In the genomic region with DNA sequence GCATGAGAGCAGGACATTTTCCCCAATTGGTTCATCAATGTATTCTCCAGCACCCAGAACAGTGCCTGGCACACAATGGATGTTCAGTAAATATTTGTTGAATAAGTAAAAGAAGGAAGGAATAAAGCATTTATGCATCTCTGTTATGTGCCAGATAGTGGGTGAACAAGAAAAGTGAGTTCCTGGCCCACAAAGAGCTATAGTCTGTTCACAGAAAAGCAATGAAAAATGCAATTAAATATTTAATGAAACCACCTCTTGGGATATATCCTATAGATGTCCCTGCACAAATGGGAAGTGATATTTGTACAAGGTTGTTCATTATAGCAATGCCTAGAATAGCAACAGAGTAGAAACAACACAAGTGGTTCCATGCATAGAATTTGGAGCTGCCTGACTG, we compare ENCODE assay signal across 29 cellular contexts. TPM values are rescaled to one million over a fixed set of nuclear protein-coding genes. Genes with fewer than 3 reads are reported as not detected.
"Had no signal": no experiment of that assay in that cellular context is flagged by ENCODE, and none has a peak within 500 bp of the region (broad histone marks: within the 10 kb centered on the region; RNA-seq: fewer than 3 reads in every experiment).

No MANE protein-coding gene starts in this region.

- H3K27ac Mint-ChIP-seq: dendritic cell treated with granulocyte-macrophage colony-stimulating factor and Interleukin-4, amounts not matched to agents 40 ng/mL and 50 ng/mL, for 4 days; endodermal cell; mesothelial cell of epicardium; naive thymus-derived CD4-positive, alpha-beta T cell; nephron; neural progenitor cell; stimulated activated memory B cell treated with anti-CD40 and anti-IgM and Interleukin-4, amounts not matched to agents 10 μg/mL and 1 μg/mL and 100 μg/mL, for 72 hours had no signal

- H3K4me1 ChIP-seq: colonic mucosa, gastrocnemius medialis, neural progenitor cell, psoas muscle, sigmoid colon, testis, tibial nerve, upper lobe of right lung, uterus had no signal

- H2AFZ ChIP-seq: neural progenitor cell had no signal

- H3K36me3 ChIP-seq: colonic mucosa, gastrocnemius medialis, left lung, neural progenitor cell, ovary, sigmoid colon, tibial nerve, upper lobe of right lung, uterus had no signal

- H3K27ac ChIP-seq: colonic mucosa, gastrocnemius medialis, left lung, neural progenitor cell, ovary, psoas muscle, sigmoid colon, testis, tibial nerve, upper lobe of right lung, uterus had no signal

- H3K9me3 ChIP-seq: colonic mucosa, gastrocnemius medialis, left lung, mucosa of descending colon, ovary, psoas muscle, sigmoid colon, testis, tibial nerve, upper lobe of right lung, uterus had no signal

- H3K4me3 ChIP-seq: colonic mucosa, gastrocnemius medialis, left lung, mucosa of descending colon, neural progenitor cell, ovary, psoas muscle, sigmoid colon, testis, tibial nerve, upper lobe of right lung, uterus had no signal

- H3K9me3 Mint-ChIP-seq: dendritic cell treated with granulocyte-macrophage colony-stimulating factor and Interleukin-4, amounts not matched to agents 40 ng/mL and 50 ng/mL, for 4 days; endodermal cell; nephron; stimulated activated memory B cell treated with anti-CD40 and anti-IgM and Interleukin-4, amounts not matched to agents 10 μg/mL and 1 μg/mL and 100 μg/mL, for 72 hours had no signal

- H3K4me2 ChIP-seq: neural progenitor cell had no signal

- H3K4me3 Mint-ChIP-seq: dendritic cell treated with granulocyte-macrophage colony-stimulating factor and Interleukin-4, amounts not matched to agents 40 ng/mL and 50 ng/mL, for 4 days; endodermal cell; mesothelial cell of epicardium; naive thymus-derived CD4-positive, alpha-beta T cell; nephron; neural progenitor cell; stimulated activated memory B cell treated with anti-CD40 and anti-IgM and Interleukin-4, amounts not matched to agents 10 μg/mL and 1 μg/mL and 100 μg/mL, for 72 hours had no signal

- ATAC-seq: gastrocnemius medialis; left lung; mucosa of descending colon; naive thymus-derived CD4-positive, alpha-beta T cell; psoas muscle; right cardiac atrium; stimulated activated memory B cell treated with anti-CD40 and anti-IgM and Interleukin-4, amounts not matched to agents 10 μg/mL and 1 μg/mL and 100 μg/mL, for 72 hours; stimulated activated naive CD8-positive, alpha-beta T cell treated with anti-CD3 and anti-CD28 coated beads, Interleukin-15, Interleukin-2, amounts not matched to agents 100 U/mL and 50 U/mL, for 24 hours; upper lobe of right lung had no signal

- DNase-seq: colonic mucosa; effector CD8-positive, alpha-beta T cell; endodermal cell; gastrocnemius medialis; head of caudate nucleus; left lung; mesenchymal stem cell; mucosa of descending colon; naive thymus-derived CD4-positive, alpha-beta T cell; nucleus accumbens; ovary; posterior cingulate gyrus; psoas muscle; right cardiac atrium; sigmoid colon; stimulated activated CD4-positive, alpha-beta T cell treated with anti-CD3 and anti-CD28 coated beads, Interleukin-4, amount 100 ng/mL, for 4 hours; stimulated activated naive CD8-positive, alpha-beta T cell treated with anti-CD3 and anti-CD28 coated beads, Interleukin-15, Interleukin-2, amounts not matched to agents 100 U/mL and 50 U/mL, for 24 hours; substantia nigra; testis; upper lobe of right lung; uterus had no signal

- FAIRE-seq: keratinocyte had no signal

- H3K9ac ChIP-seq: neural progenitor cell had no signal

- H3K36me3 Mint-ChIP-seq: mesothelial cell of epicardium; naive thymus-derived CD4-positive, alpha-beta T cell; neural progenitor cell; stimulated activated memory B cell treated with anti-CD40 and anti-IgM and Interleukin-4, amounts not matched to agents 10 μg/mL and 1 μg/mL and 100 μg/mL, for 72 hours had no signal

- H3K4me1 Mint-ChIP-seq: mesothelial cell of epicardium; naive thymus-derived CD4-positive, alpha-beta T cell; nephron; stimulated activated memory B cell treated with anti-CD40 and anti-IgM and Interleukin-4, amounts not matched to agents 10 μg/mL and 1 μg/mL and 100 μg/mL, for 72 hours had no signal

- H3K27me3 ChIP-seq: colonic mucosa, gastrocnemius medialis, left lung, neural progenitor cell, ovary, sigmoid colon, testis, tibial nerve, upper lobe of right lung, uterus had no signal

- H3K27me3 Mint-ChIP-seq: dendritic cell treated with granulocyte-macrophage colony-stimulating factor and Interleukin-4, amounts not matched to agents 40 ng/mL and 50 ng/mL, for 4 days; stimulated activated memory B cell treated with anti-CD40 and anti-IgM and Interleukin-4, amounts not matched to agents 10 μg/mL and 1 μg/mL and 100 μg/mL, for 72 hours had no signal

RNA-seq across cellular contexts. Expression of gene ABCA13, which starts 2.1 kb away (rescaled TPM):
- total RNA-seq: lung microvascular endothelial cell, right cardiac atrium had no signal
- polyA plus RNA-seq: naive thymus-derived CD4-positive, alpha-beta T cell; psoas muscle; right cardiac atrium had no signal
